In the genomic region with DNA sequence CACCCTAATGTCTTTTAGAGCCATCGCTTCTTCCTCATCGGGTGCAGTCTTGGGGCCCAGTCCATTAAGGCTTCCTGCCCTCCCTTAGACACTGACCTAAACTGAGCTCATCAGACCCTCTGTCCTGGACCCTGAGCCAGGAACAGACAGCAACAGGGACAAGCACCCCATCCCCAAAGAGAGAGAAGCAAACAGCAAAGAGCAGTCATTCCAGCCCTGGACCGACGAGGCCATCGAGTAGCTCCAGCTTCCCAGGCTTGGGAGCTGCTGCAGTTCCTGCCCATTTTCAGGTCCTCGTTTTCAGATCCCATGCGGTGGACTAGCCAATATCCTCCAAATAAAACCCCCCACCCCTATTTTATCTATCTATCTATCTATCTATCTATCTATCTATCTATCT, we compare ENCODE assay signal across 27 cellular contexts. TPM values are rescaled to one million over a fixed set of nuclear protein-coding genes. Genes with fewer than 3 reads are reported as not detected.
"Had no signal": no experiment of that assay in that cellular context is flagged by ENCODE, and none has a peak within 500 bp of the region (broad histone marks: within the 10 kb centered on the region; RNA-seq: fewer than 3 reads in every experiment).

No MANE protein-coding gene starts in this region.

- H3K27ac Mint-ChIP-seq: effector memory CD8-positive, alpha-beta T cell; natural killer cell treated with Interleukin-12 subunit alpha and Interleukin-12 subunit beta and Interleukin-15 and Interleukin-18, amount 100 ng/mL, for 72 hours; neural progenitor cell; stimulated activated naive B cell treated with anti-CD40 and anti-IgM and Interleukin-4, amounts not matched to agents 10 μg/mL and 1 μg/mL and 100 μg/mL, for 72 hours; stimulated activated naive CD8-positive, alpha-beta T cell treated with anti-CD3 and anti-CD28 coated beads, Interleukin-15, amount 100 ng/mL, for 72 hours had no signal

- H3K4me3 ChIP-seq: esophagus squamous epithelium, gastroesophageal sphincter, hepatocyte, lung, neural progenitor cell, psoas muscle, right lobe of liver, skin epidermis, thoracic aorta, transverse colon had no signal

- H3K36me3 Mint-ChIP-seq: natural killer cell treated with Interleukin-12 subunit alpha and Interleukin-12 subunit beta and Interleukin-15 and Interleukin-18, amount 100 ng/mL, for 72 hours; neural progenitor cell; stimulated activated naive B cell treated with anti-CD40 and anti-IgM and Interleukin-4, amounts not matched to agents 10 μg/mL and 1 μg/mL and 100 μg/mL, for 72 hours had no signal

- H3K36me3 ChIP-seq: esophagus squamous epithelium, gastroesophageal sphincter, neural progenitor cell, right lobe of liver, thoracic aorta, transverse colon had no signal

- H3K27me3 ChIP-seq: neural progenitor cell, right lobe of liver had no signal

- H3K9ac ChIP-seq: neural progenitor cell had no signal

- DNase-seq: effector memory CD8-positive, alpha-beta T cell; esophagus squamous epithelium; foreskin fibroblast; left colon; left ventricle myocardium superior; mesenchymal stem cell; midbrain; occipital lobe; psoas muscle; retina; stimulated activated CD4-positive, alpha-beta T cell treated with anti-CD3 and anti-CD28 coated beads, Interleukin-2, amount 100 ng/mL, for 24 hours; stimulated activated CD4-positive, alpha-beta T cell treated with anti-CD3 and anti-CD28 coated beads, Interleukin-4, amount 100 ng/mL, for 4 hours; stimulated activated naive B cell treated with anti-CD40 and anti-IgM and Interleukin-4, amounts not matched to agents 10 μg/mL and 1 μg/mL and 100 μg/mL, for 72 hours; stimulated activated naive CD8-positive, alpha-beta T cell treated with anti-CD3 and anti-CD28 coated beads, Interleukin-15, amount 100 ng/mL, for 72 hours; transverse colon had no signal

- H3K4me1 Mint-ChIP-seq: stimulated activated naive CD8-positive, alpha-beta T cell treated with anti-CD3 and anti-CD28 coated beads, Interleukin-15, amount 100 ng/mL, for 72 hours had no signal

- ATAC-seq: effector memory CD8-positive, alpha-beta T cell; gastroesophageal sphincter; left colon; left ventricle myocardium superior; natural killer cell treated with Interleukin-12 subunit alpha and Interleukin-12 subunit beta and Interleukin-15 and Interleukin-18, amount 100 ng/mL, for 72 hours; psoas muscle; right lobe of liver; stimulated activated naive B cell treated with anti-CD40 and anti-IgM and Interleukin-4, amounts not matched to agents 10 μg/mL and 1 μg/mL and 100 μg/mL, for 72 hours; stimulated activated naive CD8-positive, alpha-beta T cell treated with anti-CD3 and anti-CD28 coated beads, Interleukin-15, amount 100 ng/mL, for 72 hours had no signal

- H3K9me3 Mint-ChIP-seq: effector memory CD8-positive, alpha-beta T cell; natural killer cell treated with Interleukin-12 subunit alpha and Interleukin-12 subunit beta and Interleukin-15 and Interleukin-18, amount 100 ng/mL, for 72 hours; neural progenitor cell; stimulated activated naive CD8-positive, alpha-beta T cell treated with anti-CD3 and anti-CD28 coated beads, Interleukin-15, amount 100 ng/mL, for 72 hours had no signal

- H3K4me3 Mint-ChIP-seq: effector memory CD8-positive, alpha-beta T cell; natural killer cell treated with Interleukin-12 subunit alpha and Interleukin-12 subunit beta and Interleukin-15 and Interleukin-18, amount 100 ng/mL, for 72 hours; neural progenitor cell; stimulated activated naive B cell treated with anti-CD40 and anti-IgM and Interleukin-4, amounts not matched to agents 10 μg/mL and 1 μg/mL and 100 μg/mL, for 72 hours; stimulated activated naive CD8-positive, alpha-beta T cell treated with anti-CD3 and anti-CD28 coated beads, Interleukin-15, amount 100 ng/mL, for 72 hours had no signal

- H3K27ac ChIP-seq: esophagus squamous epithelium, gastroesophageal sphincter, hepatocyte, neural progenitor cell, psoas muscle, right lobe of liver, skin epidermis, thoracic aorta, transverse colon had no signal

- H2AFZ ChIP-seq: hepatocyte, neural progenitor cell had no signal

- H3K79me2 ChIP-seq: hepatocyte had no signal

- H3K4me2 ChIP-seq: hepatocyte had no signal

- H3K4me1 ChIP-seq: gastroesophageal sphincter, psoas muscle, right lobe of liver, transverse colon had no signal

- H3K9me3 ChIP-seq: esophagus squamous epithelium, gastroesophageal sphincter, psoas muscle, right lobe of liver, thoracic aorta, transverse colon had no signal

RNA-seq across cellular contexts. Expression of a gene that starts 25.8 kb away (rescaled TPM):
- total RNA-seq: epithelial cell of proximal tubule; esophagus squamous epithelium; gastroesophageal sphincter; hepatocyte; kidney epithelial cell; left colon; left ventricle myocardium superior; lung; natural killer cell treated with Interleukin-12 subunit alpha and Interleukin-12 subunit beta and Interleukin-15 and Interleukin-18, amount 100 ng/mL, for 72 hours; psoas muscle; right lobe of liver; subcutaneous adipose tissue; thoracic aorta; transverse colon; urinary bladder had no signal
